In genomic region chr19:39412100-39412866, GRCh38 we compare ENCODE assay signal across 8 cellular contexts.
DNase-seq lines count a peak whose midpoint lies in the region; ATAC-seq and FAIRE-seq lines count a peak whose summit lies in the region.

PLEKHG2 (plus strand) TSS chr19:39412669; CDS start chr19:39414087, 1,418 bp downstream.

- H3K9me3 ChIP-seq in BLaER1, result no peaks in the 10 kb centered on the region

- H3K27me3 ChIP-seq in BLaER1, result no peaks in the 10 kb centered on the region

- H3K27ac ChIP-seq in BLaER1 (peak within 1 kb of the TSS; percentile 99), cingulate gyrus (ENCODE audit: low read depth, low read length) (peak within 1 kb of the TSS; percentile 95)

- peak; percentile 43 for ATAC-seq in HG03457 (IDR thresholded peaks at IDR 0.05; ENCODE audit: unreplicated experiment)

- FAIRE-seq in GM19239 (lab: Jason Lieb, UNC), result no peak

- DNase-seq in GM19239 (ENCODE audit: insufficient read length, low spot score), result peak; percentile 94
- DNase-seq in NCI-H524 treated with DMSO at 0.1 percent for 48 hours (lab: John Stamatoyannopoulos, UW), result peak; percentile 98
- DNase-seq in activated CD4-positive, alpha-beta T cell treated with anti-CD3 and anti-CD28 coated beads for 4 hours, result peak; percentile 96 to 98
- peak; percentile 100 for DNase-seq in kidney tubule cell (ENCODE audit: low spot score)
- peak; percentile 88 to 99 (median 98) for DNase-seq in stimulated activated CD4-positive, alpha-beta T cell treated with anti-CD3 and anti-CD28 coated beads, Interleukin-1b, Interleukin-23, amount 100 ng/mL, for 24 hours (ENCODE audit: low read depth in 4 of 4, low spot score in 1 of 4)

- H4K20me1 ChIP-seq in BLaER1, result peaks cover 54% of the 10 kb centered on the region

- peak within 1 kb of the TSS; percentile 98 for H3K9ac ChIP-seq in BLaER1

- H3K4me2 ChIP-seq in BLaER1, result peak within 1 kb of the TSS; percentile 100

- peaks cover 40% of the 10 kb centered on the region for H3K36me3 ChIP-seq in BLaER1

- H3K4me1 ChIP-seq in BLaER1, result peaks cover 60% of the 10 kb centered on the region

- peak within 1 kb of the TSS; percentile 96 for H3K4me3 ChIP-seq in BLaER1

Comparison
In these comparisons a context has a peak if more than half of its experiments do, and no peak if none do; other contexts are left out.
1. Peak in every context shown above with its lines: DNase-seq, ATAC-seq, H3K4me3 ChIP-seq and H3K27ac ChIP-seq.